ENCODE assay signal across 1 cellular context in genomic region chr7:5494683-5495561, GRCh38.
TF ChIP-seq lines count a peak whose summit lies in the region.

No MANE protein-coding gene starts in this region.

TF ChIP-seq in HepG2, 621 proteins besides CTCF, POLR2A, EP300 and RAD21 (continued from another document and continues in another):
- TF ChIP-seq ZNF276 (CRISPR knock-in tag; IDR thresholded peaks at IDR 0.05; ENCODE audit: low read depth) (no peak), BRD4 (CRISPR knock-in tag; IDR thresholded peaks at IDR 0.05) (no peak), DMTF1 (CRISPR knock-in tag; IDR thresholded peaks at IDR 0.05) (no peak), HIC2 (CRISPR knock-in tag; IDR thresholded peaks at IDR 0.05; ENCODE audit: low read depth) (no peak), CREM (IDR thresholded peaks at IDR 0.05) (no peak), CREM (CRISPR knock-in tag; IDR thresholded peaks at IDR 0.05) (no peak), TP53 (CRISPR knock-in tag; conservative IDR thresholded peaks at IDR 0.05) (no peak), PCBP2 (optimal IDR thresholded peaks at IDR 0.05; ENCODE audit: low read depth, low read length, poor library complexity, severe bottlenecking) (no peak), ZIK1 (CRISPR knock-in tag; IDR thresholded peaks at IDR 0.05; ENCODE audit: borderline replicate concordance, low read depth) (no peak), SMYD3 (CRISPR knock-in tag; IDR thresholded peaks at IDR 0.05) (no peak), CHCHD3 (CRISPR knock-in tag; IDR thresholded peaks at IDR 0.05) (no peak), TBX2 (CRISPR knock-in tag; IDR thresholded peaks at IDR 0.05; ENCODE audit: borderline replicate concordance) (peak; percentile 50), JUND (CRISPR knock-in tag; IDR thresholded peaks at IDR 0.05) (no peak), SRF (IDR thresholded peaks at IDR 0.05; ENCODE audit: low read depth, low read length) (no peak), ZNF431 (CRISPR knock-in tag; IDR thresholded peaks at IDR 0.05; ENCODE audit: borderline replicate concordance, low read depth) (no peak; the same call in 1 of the 2 replicates), SYNCRIP (IDR thresholded peaks at IDR 0.05; ENCODE audit: insufficient read depth, low read depth, low read length) (no peak), GPN1 (CRISPR knock-in tag; IDR thresholded peaks at IDR 0.05; ENCODE audit: borderline replicate concordance) (no peak), ZNF567 (CRISPR knock-in tag; IDR thresholded peaks at IDR 0.05; ENCODE audit: borderline replicate concordance) (no peak), NFAT5 (CRISPR knock-in tag; IDR thresholded peaks at IDR 0.05) (no peak), ZNF510 (CRISPR knock-in tag; IDR thresholded peaks at IDR 0.05; ENCODE audit: low read depth) (no peak), USF2 (IDR thresholded peaks at IDR 0.05; ENCODE audit: low read depth, low read length) (no peak), USF2 (CRISPR knock-in tag; IDR thresholded peaks at IDR 0.05; ENCODE audit: borderline replicate concordance) (no peak)
- TF ChIP-seq, protein P1, sequence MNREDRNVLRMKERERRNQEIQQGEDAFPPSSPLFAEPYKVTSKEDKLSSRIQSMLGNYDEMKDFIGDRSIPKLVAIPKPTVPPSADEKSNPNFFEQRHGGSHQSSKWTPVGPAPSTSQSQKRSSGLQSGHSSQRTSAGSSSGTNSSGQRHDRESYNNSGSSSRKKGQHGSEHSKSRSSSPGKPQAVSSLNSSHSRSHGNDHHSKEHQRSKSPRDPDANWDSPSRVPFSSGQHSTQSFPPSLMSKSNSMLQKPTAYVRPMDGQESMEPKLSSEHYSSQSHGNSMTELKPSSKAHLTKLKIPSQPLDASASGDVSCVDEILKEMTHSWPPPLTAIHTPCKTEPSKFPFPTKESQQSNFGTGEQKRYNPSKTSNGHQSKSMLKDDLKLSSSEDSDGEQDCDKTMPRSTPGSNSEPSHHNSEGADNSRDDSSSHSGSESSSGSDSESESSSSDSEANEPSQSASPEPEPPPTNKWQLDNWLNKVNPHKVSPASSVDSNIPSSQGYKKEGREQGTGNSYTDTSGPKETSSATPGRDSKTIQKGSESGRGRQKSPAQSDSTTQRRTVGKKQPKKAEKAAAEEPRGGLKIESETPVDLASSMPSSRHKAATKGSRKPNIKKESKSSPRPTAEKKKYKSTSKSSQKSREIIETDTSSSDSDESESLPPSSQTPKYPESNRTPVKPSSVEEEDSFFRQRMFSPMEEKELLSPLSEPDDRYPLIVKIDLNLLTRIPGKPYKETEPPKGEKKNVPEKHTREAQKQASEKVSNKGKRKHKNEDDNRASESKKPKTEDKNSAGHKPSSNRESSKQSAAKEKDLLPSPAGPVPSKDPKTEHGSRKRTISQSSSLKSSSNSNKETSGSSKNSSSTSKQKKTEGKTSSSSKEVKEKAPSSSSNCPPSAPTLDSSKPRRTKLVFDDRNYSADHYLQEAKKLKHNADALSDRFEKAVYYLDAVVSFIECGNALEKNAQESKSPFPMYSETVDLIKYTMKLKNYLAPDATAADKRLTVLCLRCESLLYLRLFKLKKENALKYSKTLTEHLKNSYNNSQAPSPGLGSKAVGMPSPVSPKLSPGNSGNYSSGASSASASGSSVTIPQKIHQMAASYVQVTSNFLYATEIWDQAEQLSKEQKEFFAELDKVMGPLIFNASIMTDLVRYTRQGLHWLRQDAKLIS (CRISPR knock-in tag; IDR thresholded peaks at IDR 0.05) = no peak
- TF ChIP-seq, protein P2, sequence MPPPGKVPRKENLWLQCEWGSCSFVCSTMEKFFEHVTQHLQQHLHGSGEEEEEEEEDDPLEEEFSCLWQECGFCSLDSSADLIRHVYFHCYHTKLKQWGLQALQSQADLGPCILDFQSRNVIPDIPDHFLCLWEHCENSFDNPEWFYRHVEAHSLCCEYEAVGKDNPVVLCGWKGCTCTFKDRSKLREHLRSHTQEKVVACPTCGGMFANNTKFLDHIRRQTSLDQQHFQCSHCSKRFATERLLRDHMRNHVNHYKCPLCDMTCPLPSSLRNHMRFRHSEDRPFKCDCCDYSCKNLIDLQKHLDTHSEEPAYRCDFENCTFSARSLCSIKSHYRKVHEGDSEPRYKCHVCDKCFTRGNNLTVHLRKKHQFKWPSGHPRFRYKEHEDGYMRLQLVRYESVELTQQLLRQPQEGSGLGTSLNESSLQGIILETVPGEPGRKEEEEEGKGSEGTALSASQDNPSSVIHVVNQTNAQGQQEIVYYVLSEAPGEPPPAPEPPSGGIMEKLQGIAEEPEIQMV (CRISPR knock-in tag; IDR thresholded peaks at IDR 0.05; ENCODE audit: low read depth) = no peak
- TF ChIP-seq, protein P3, sequence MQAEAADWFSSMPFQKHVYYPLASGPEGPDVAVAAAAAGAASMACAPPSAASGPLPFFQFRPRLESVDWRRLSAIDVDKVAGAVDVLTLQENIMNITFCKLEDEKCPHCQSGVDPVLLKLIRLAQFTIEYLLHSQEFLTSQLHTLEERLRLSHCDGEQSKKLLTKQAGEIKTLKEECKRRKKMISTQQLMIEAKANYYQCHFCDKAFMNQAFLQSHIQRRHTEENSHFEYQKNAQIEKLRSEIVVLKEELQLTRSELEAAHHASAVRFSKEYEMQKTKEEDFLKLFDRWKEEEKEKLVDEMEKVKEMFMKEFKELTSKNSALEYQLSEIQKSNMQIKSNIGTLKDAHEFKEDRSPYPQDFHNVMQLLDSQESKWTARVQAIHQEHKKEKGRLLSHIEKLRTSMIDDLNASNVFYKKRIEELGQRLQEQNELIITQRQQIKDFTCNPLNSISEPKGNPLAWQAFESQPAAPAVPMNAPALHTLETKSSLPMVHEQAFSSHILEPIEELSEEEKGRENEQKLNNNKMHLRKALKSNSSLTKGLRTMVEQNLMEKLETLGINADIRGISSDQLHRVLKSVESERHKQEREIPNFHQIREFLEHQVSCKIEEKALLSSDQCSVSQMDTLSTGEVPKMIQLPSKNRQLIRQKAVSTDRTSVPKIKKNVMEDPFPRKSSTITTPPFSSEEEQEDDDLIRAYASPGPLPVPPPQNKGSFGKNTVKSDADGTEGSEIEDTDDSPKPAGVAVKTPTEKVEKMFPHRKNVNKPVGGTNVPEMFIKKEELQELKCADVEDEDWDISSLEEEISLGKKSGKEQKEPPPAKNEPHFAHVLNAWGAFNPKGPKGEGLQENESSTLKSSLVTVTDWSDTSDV (CRISPR knock-in tag; IDR thresholded peaks at IDR 0.05) = no peak
- TF ChIP-seq, protein P4, sequence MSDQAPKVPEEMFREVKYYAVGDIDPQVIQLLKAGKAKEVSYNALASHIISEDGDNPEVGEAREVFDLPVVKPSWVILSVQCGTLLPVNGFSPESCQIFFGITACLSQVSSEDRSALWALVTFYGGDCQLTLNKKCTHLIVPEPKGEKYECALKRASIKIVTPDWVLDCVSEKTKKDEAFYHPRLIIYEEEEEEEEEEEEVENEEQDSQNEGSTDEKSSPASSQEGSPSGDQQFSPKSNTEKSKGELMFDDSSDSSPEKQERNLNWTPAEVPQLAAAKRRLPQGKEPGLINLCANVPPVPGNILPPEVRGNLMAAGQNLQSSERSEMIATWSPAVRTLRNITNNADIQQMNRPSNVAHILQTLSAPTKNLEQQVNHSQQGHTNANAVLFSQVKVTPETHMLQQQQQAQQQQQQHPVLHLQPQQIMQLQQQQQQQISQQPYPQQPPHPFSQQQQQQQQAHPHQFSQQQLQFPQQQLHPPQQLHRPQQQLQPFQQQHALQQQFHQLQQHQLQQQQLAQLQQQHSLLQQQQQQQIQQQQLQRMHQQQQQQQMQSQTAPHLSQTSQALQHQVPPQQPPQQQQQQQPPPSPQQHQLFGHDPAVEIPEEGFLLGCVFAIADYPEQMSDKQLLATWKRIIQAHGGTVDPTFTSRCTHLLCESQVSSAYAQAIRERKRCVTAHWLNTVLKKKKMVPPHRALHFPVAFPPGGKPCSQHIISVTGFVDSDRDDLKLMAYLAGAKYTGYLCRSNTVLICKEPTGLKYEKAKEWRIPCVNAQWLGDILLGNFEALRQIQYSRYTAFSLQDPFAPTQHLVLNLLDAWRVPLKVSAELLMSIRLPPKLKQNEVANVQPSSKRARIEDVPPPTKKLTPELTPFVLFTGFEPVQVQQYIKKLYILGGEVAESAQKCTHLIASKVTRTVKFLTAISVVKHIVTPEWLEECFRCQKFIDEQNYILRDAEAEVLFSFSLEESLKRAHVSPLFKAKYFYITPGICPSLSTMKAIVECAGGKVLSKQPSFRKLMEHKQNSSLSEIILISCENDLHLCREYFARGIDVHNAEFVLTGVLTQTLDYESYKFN (CRISPR knock-in tag; conservative IDR thresholded peaks at IDR 0.05) = no peak
